Comparison of ENCODE assay signal across 15 cellular contexts in the genomic region with DNA sequence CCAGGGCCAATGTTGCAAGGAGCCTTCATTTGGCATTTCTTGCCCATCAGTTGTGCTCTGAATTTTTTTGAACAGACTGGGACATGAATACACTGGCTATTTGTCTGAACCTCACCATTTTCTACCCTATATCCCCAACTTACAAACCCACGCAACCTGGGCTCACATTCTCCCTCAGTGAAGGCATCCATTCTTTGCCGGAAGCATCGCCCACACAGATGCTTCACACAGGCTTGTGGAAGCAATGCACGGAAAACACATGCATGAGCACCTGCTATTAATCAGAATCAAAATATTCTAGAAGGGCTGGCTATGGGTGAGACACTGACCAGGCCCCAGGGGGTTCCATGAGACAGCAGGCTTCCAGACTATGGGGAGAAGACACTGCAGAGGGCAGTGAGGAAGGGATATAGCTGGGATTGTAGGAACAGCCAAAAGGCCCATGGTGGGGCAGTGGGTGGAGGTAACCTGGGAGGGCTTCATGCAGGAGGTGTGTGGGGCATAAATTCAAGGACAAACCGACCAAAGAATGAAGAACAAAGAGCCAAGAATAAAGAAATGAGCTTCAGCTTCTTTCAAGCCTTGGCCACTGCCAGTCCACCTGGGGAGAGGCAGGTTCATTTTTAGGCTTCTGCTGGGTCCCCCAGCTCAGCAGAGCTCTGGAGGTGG.
DNase-seq lines count a peak whose midpoint lies in the region; ATAC-seq, FAIRE-seq and TF ChIP-seq lines count a peak whose summit lies in the region.
"Had no signal": no experiment of that assay in that cellular context is flagged by ENCODE, and none has a peak within 500 bp of the region (broad histone marks: within the 10 kb centered on the region; RNA-seq: fewer than 3 reads in every experiment).

No MANE protein-coding gene starts in this region.

- no peaks in the 10 kb centered on the region for H3K9me2 ChIP-seq in SK-N-SH

- H3K36me3 ChIP-seq in SK-N-SH (replicated peaks in 1 of 2; ENCODE audit: control insufficient read depth in 1 of 2, insufficient read depth in 2 of 2, low read length in 1 of 2): no peaks in the 10 kb centered on the region
- H3K36me3 ChIP-seq: BLaER1 treated with 17β-estradiol and CSF1 and Interleukin-3, amounts not matched to agents 10 nM and 100 nM had no signal

- no peaks in the 10 kb centered on the region for H4K20me1 ChIP-seq in SK-N-SH (ENCODE audit: insufficient read depth)
- H4K20me1 ChIP-seq: BLaER1 treated with 17β-estradiol and CSF1 and Interleukin-3, amounts not matched to agents 10 nM and 100 nM had no signal

- TF ChIP-seq EP300 in SK-N-SH (IDR thresholded peaks at IDR 0.05; ENCODE audit: borderline replicate concordance in 1 of 2, low read depth in 1 of 2, low read length in 1 of 2): no peak

- WGBS in SK-N-SH (ENCODE audit: low lambda C conversion rate): 56% methylated on average over 5 of the region's 5 CpGs

- H3K9me3 ChIP-seq in SK-N-SH: no peaks in the 10 kb centered on the region
- H3K9me3 ChIP-seq: BLaER1 treated with 17β-estradiol and CSF1 and Interleukin-3, amounts not matched to agents 10 nM and 100 nM had no signal

- no peaks in the 10 kb centered on the region for H3K27me3 ChIP-seq in SK-N-SH (ENCODE audit: insufficient read depth)
- H3K27me3 ChIP-seq: BLaER1 treated with 17β-estradiol and CSF1 and Interleukin-3, amounts not matched to agents 10 nM and 100 nM had no signal

- no peak overlapping the region for H3K4me3 Mint-ChIP-seq in stimulated activated effector memory CD8-positive, alpha-beta T cell treated with anti-CD3 and anti-CD28 coated beads, Interleukin-12 subunit alpha, Interleukin-12 subunit beta, amount 100 ng/mL, for 72 hours
- no peak overlapping the region for H3K4me3 Mint-ChIP-seq in T-cell
- H3K4me3 Mint-ChIP-seq: CD4-positive, CD25-positive, alpha-beta regulatory T cell; H9 had no signal

- H3K27me3 Mint-ChIP-seq in T-cell: peaks cover 0 to 6% of the 10 kb centered on the region in 2 donors
- H3K27me3 Mint-ChIP-seq: CD4-positive, CD25-positive, alpha-beta regulatory T cell had no signal

- intact Hi-C loops in head of caudate nucleus (cut with DNase I): no loop called here

- no peaks in the 10 kb centered on the region for H3K4me1 Mint-ChIP-seq in stimulated activated effector memory CD8-positive, alpha-beta T cell treated with anti-CD3 and anti-CD28 coated beads, Interleukin-12 subunit alpha, Interleukin-12 subunit beta, amount 100 ng/mL, for 72 hours
- no peaks in the 10 kb centered on the region for H3K4me1 Mint-ChIP-seq in T-cell
- H3K4me1 Mint-ChIP-seq: CD4-positive, CD25-positive, alpha-beta regulatory T cell had no signal

- peak; percentile 50 for DNase-seq in SK-N-SH
- DNase-seq in head of caudate nucleus: peak in 31 of 42 donors; percentile 19 to 80 (median 52)
- peak; percentile 23 for DNase-seq in occipital lobe (lab: John Stamatoyannopoulos, UW)
- no peak for DNase-seq in stimulated activated effector memory CD8-positive, alpha-beta T cell treated with anti-CD3 and anti-CD28 coated beads, Interleukin-12 subunit alpha, Interleukin-12 subunit beta, amount 100 ng/mL, for 72 hours (ENCODE audit: low spot score in 2 of 2)
- DNase-seq in GM12891 (ENCODE audit: insufficient read length, low spot score): no peak
- DNase-seq in T-cell: no peak
- DNase-seq: AML-193; CD4-positive, CD25-positive, alpha-beta regulatory T cell; GOT3; H9 had no signal

- H3K27ac Mint-ChIP-seq in stimulated activated effector memory CD8-positive, alpha-beta T cell treated with anti-CD3 and anti-CD28 coated beads, Interleukin-12 subunit alpha, Interleukin-12 subunit beta, amount 100 ng/mL, for 72 hours: no peak overlapping the region
- no peak overlapping the region for H3K27ac Mint-ChIP-seq in T-cell

- no peak for TF ChIP-seq CTCF in SK-N-SH (IDR thresholded peaks at IDR 0.05)

- no peaks in the 10 kb centered on the region for H3K79me2 ChIP-seq in SK-N-SH (ENCODE audit: insufficient read depth)

- H3K27ac ChIP-seq in SK-N-SH (ENCODE audit: low read depth in 2 of 2, low read length in 1 of 2): no peak overlapping the region
- H3K27ac ChIP-seq: 22Rv1; BLaER1 treated with 17β-estradiol and CSF1 and Interleukin-3, amounts not matched to agents 10 nM and 100 nM had no signal

- no peak overlapping the region for H2AFZ ChIP-seq in SK-N-SH (ENCODE audit: low read depth)

- POLR2A ChIA-PET in SK-N-SH (lab: Yijun Ruan, JAX) (no interaction called here), T-cell (lab: Charles Lee) (interaction anchor here in 1 of 2 donors (0.6 kb wide), 1 partner anchor 47 kb away, joined by 9 read pairs; no protein-coding TSS in a partner anchor)

- no peaks in the 10 kb centered on the region for H3F3A ChIP-seq in SK-N-SH (replicated peaks; ENCODE audit: insufficient read depth)

- no peak overlapping the region for H3K4me3 ChIP-seq in SK-N-SH (ENCODE audit: low read depth in 2 of 2, low read length in 1 of 2)
- H3K4me3 ChIP-seq: BLaER1 treated with 17β-estradiol and CSF1 and Interleukin-3, amounts not matched to agents 10 nM and 100 nM; GM12878 had no signal

- H3K4me1 ChIP-seq in SK-N-SH (ENCODE audit: control insufficient read depth in 1 of 2, insufficient read depth in 2 of 2, low read depth in 1 of 2, low read length in 1 of 2): peaks cover 2 to 35% of the 10 kb centered on the region in 2 experiments; a peak in 2 of 4 replicates

- CTCF ChIA-PET in SK-N-SH (lab: Yijun Ruan, JAX): interaction anchor here (1.6 kb wide), 1 partner anchor 17 kb away, joined by 5 read pairs; no protein-coding TSS in a partner anchor
- CTCF ChIA-PET in T-cell (lab: Charles Lee): no interaction called here

- no peak overlapping the region for H3K4me2 ChIP-seq in SK-N-SH
- H3K4me2 ChIP-seq: BLaER1 treated with 17β-estradiol and CSF1 and Interleukin-3, amounts not matched to agents 10 nM and 100 nM had no signal

- no peak for FAIRE-seq in GM12891 (lab: Jason Lieb, UNC)
- FAIRE-seq: GM12878 had no signal

- H3K9ac ChIP-seq in SK-N-SH: no peak overlapping the region
- H3K9ac ChIP-seq: BLaER1 treated with 17β-estradiol and CSF1 and Interleukin-3, amounts not matched to agents 10 nM and 100 nM had no signal

- no peak for TF ChIP-seq POLR2A in GM12891 (IDR thresholded peaks at IDR 0.05; ENCODE audit: low read depth, low read length)

- no peak for TF ChIP-seq RAD21 in SK-N-SH (IDR thresholded peaks at IDR 0.05; ENCODE audit: low read length)

- H3K9me3 Mint-ChIP-seq in stimulated activated effector memory CD8-positive, alpha-beta T cell treated with anti-CD3 and anti-CD28 coated beads, Interleukin-12 subunit alpha, Interleukin-12 subunit beta, amount 100 ng/mL, for 72 hours: no peaks in the 10 kb centered on the region
- no peaks in the 10 kb centered on the region for H3K9me3 Mint-ChIP-seq in T-cell
- H3K9me3 Mint-ChIP-seq: H9 had no signal

- no peaks in the 10 kb centered on the region for H3K36me3 Mint-ChIP-seq in stimulated activated effector memory CD8-positive, alpha-beta T cell treated with anti-CD3 and anti-CD28 coated beads, Interleukin-12 subunit alpha, Interleukin-12 subunit beta, amount 100 ng/mL, for 72 hours
- no peaks in the 10 kb centered on the region for H3K36me3 Mint-ChIP-seq in T-cell
- H3K36me3 Mint-ChIP-seq: CD4-positive, CD25-positive, alpha-beta regulatory T cell had no signal

- ATAC-seq in SK-N-SH treated with all-trans-retinoic acid at 6 μM for 48 hours: no peak
- no peak for ATAC-seq in stimulated activated effector memory CD8-positive, alpha-beta T cell treated with anti-CD3 and anti-CD28 coated beads, Interleukin-12 subunit alpha, Interleukin-12 subunit beta, amount 100 ng/mL, for 72 hours
- ATAC-seq in HG02938 (IDR thresholded peaks at IDR 0.05; ENCODE audit: unreplicated experiment): no peak
- no peak for ATAC-seq in T-cell (replicated peaks in 1 of 4)
- ATAC-seq: GM12878 had no signal

TF ChIP-seq in SK-N-SH, 30 proteins besides CTCF, POLR2A, EP300 and RAD21 (continues in another document):
- no peak for TF ChIP-seq CHD2 (IDR thresholded peaks at IDR 0.05; ENCODE audit: low read length, partially characterized antibody)

TF ChIP-seq in SK-N-SH treated with all-trans-retinoic acid at 6 μM for 48 hours, 23 proteins besides CTCF, POLR2A, EP300 and RAD21 (continues in another document):
- TF ChIP-seq ISL1 (CRISPR knock-in tag; IDR thresholded peaks at IDR 0.05): no peak
- no peak for TF ChIP-seq TOX (CRISPR knock-in tag; IDR thresholded peaks at IDR 0.05; ENCODE audit: borderline replicate concordance)
- TF ChIP-seq CSDC2 (CRISPR knock-in tag; IDR thresholded peaks at IDR 0.05): no peak
- no peak for TF ChIP-seq OSR1 (CRISPR knock-in tag; IDR thresholded peaks at IDR 0.05)
- TF ChIP-seq BACH2 (CRISPR knock-in tag; IDR thresholded peaks at IDR 0.05; ENCODE audit: borderline replicate concordance): no peak
- TF ChIP-seq TCF4 (CRISPR knock-in tag; IDR thresholded peaks at IDR 0.05; ENCODE audit: borderline replicate concordance): no peak
- TF ChIP-seq GLIS3 (CRISPR knock-in tag; IDR thresholded peaks at IDR 0.05): no peak
- TF ChIP-seq ZC3H10 (CRISPR knock-in tag; IDR thresholded peaks at IDR 0.05): no peak
- no peak for TF ChIP-seq ARNTL (CRISPR knock-in tag; IDR thresholded peaks at IDR 0.05; ENCODE audit: borderline replicate concordance, low read depth)

TF ChIP-seq in GM12891, 5 proteins besides CTCF, POLR2A, EP300 and RAD21:
- TF ChIP-seq PAX5 (IDR thresholded peaks at IDR 0.05; ENCODE audit: insufficient read depth, low read length, severe bottlenecking) (no peak), POLR2AphosphoS5 (IDR thresholded peaks at IDR 0.05; ENCODE audit: low read depth, low read length) (no peak), TAF1 (IDR thresholded peaks at IDR 0.05; ENCODE audit: low read depth, low read length) (no peak), SPI1 (IDR thresholded peaks at IDR 0.05; ENCODE audit: low read depth, low read length) (no peak), POU2F2 (IDR thresholded peaks at IDR 0.05; ENCODE audit: low read depth, low read length) (no peak)

Comparison
In these comparisons a context has a peak if more than half of its experiments do, and no peak if none do; other contexts are left out.
1. DNase-seq: peak in SK-N-SH (single experiment), head of caudate nucleus (31 of 42) and occipital lobe (single experiment); none in stimulated activated effector memory CD8-positive, alpha-beta T cell treated with anti-CD3 and anti-CD28 coated beads, Interleukin-12 subunit alpha, Interleukin-12 subunit beta, amount 100 ng/mL, for 72 hours (0 of 2), GM12891 (single experiment) and T-cell (0 of 34).